12 cellular contexts compared by ENCODE assay signal in genomic region chr1:76866566-76866965, GRCh38. TPM values are rescaled to one million over a fixed set of nuclear protein-coding genes. Genes with fewer than 3 reads are reported as not detected.
DNase-seq lines count a peak whose midpoint lies in the region; ATAC-seq and TF ChIP-seq lines count a peak whose summit lies in the region.
"Had no signal": no experiment of that assay in that cellular context is flagged by ENCODE, and none has a peak within 500 bp of the region (broad histone marks: within the 10 kb centered on the region; RNA-seq: fewer than 3 reads in every experiment).

No MANE protein-coding gene starts in this region.

- peak overlapping the region; percentile 33 for H3K4me3 Mint-ChIP-seq in mesothelial cell of epicardium
- no peak overlapping the region for H3K4me3 Mint-ChIP-seq in T-helper 2 cell treated with Interferon-gamma antibody and Interleukin-4, amounts not matched to agents 5 μg/mL and 100 μg/mL, for 36 hours

- H3K9me3 Mint-ChIP-seq in mesothelial cell of epicardium = no peaks in the 10 kb centered on the region
- no peaks in the 10 kb centered on the region for H3K9me3 Mint-ChIP-seq in T-helper 2 cell treated with Interferon-gamma antibody and Interleukin-4, amounts not matched to agents 5 μg/mL and 100 μg/mL, for 36 hours
- H3K9me3 Mint-ChIP-seq: CD8-positive, alpha-beta T cell had no signal

- no peaks in the 10 kb centered on the region for H3K36me3 Mint-ChIP-seq in mesothelial cell of epicardium
- H3K36me3 Mint-ChIP-seq in T-helper 2 cell treated with Interferon-gamma antibody and Interleukin-4, amounts not matched to agents 5 μg/mL and 100 μg/mL, for 36 hours (ENCODE audit: low read depth) = no peaks in the 10 kb centered on the region
- H3K36me3 Mint-ChIP-seq: CD8-positive, alpha-beta T cell had no signal

- H3K27ac ChIP-seq in stomach = peak overlapping the region in 4 of 5 donors; percentile 63 to 84 (median 76)
- H3K27ac ChIP-seq: KMS-11 had no signal

- intact Hi-C loops in stomach (cut with DNase I; ENCODE audit: low total_unique reads) (no loop called here), cardiac septum (cut with DNase I) (no loop called here)

- no peak for TF ChIP-seq EP300 in stomach (IDR thresholded peaks at IDR 0.05)

- H3K36me3 ChIP-seq in stomach = no peaks in the 10 kb centered on the region
- H3K36me3 ChIP-seq: MG63, Peyer's patch had no signal

- DNase-seq in cardiac fibroblast (ENCODE audit: low read depth in 2 of 2) = peak; percentile 7 to 13
- no peak for DNase-seq in mesothelial cell of epicardium (ENCODE audit: low spot score in 2 of 2, unreplicated experiment in 2 of 2)
- no peak for DNase-seq in stomach
- DNase-seq in NCI-H2227 treated with DMSO at 0.1 percent for 48 hours (lab: John Stamatoyannopoulos, UW) = no peak
- DNase-seq in T-helper 2 cell treated with Interferon-gamma antibody and Interleukin-4, amounts not matched to agents 5 μg/mL and 100 μg/mL, for 36 hours (ENCODE audit: low spot score) = no peak
- no peak for DNase-seq in cardiac septum (ENCODE audit: low spot score)
- DNase-seq: CD8-positive, alpha-beta T cell; MG63; Peyer's patch had no signal

- H3K4me3 ChIP-seq in cardiac fibroblast (replicated peaks in 1 of 2; ENCODE audit: low read depth in 2 of 2, low read length in 2 of 2) (no peak overlapping the region), stomach (peak overlapping the region in 1 of 4 donors; percentile 51)

- H3K4me1 ChIP-seq in stomach = peaks cover 10 to 34% (median 20%) of the 10 kb centered on the region in 4 donors

- peaks cover 68% of the 10 kb centered on the region for H3K27me3 Mint-ChIP-seq in mesothelial cell of epicardium (ENCODE audit: low read depth)
- H3K27me3 Mint-ChIP-seq in T-helper 2 cell treated with Interferon-gamma antibody and Interleukin-4, amounts not matched to agents 5 μg/mL and 100 μg/mL, for 36 hours (ENCODE audit: low read depth) = peaks cover 68% of the 10 kb centered on the region

- H3K27ac Mint-ChIP-seq in mesothelial cell of epicardium = no peak overlapping the region
- H3K27ac Mint-ChIP-seq in T-helper 2 cell treated with Interferon-gamma antibody and Interleukin-4, amounts not matched to agents 5 μg/mL and 100 μg/mL, for 36 hours = no peak overlapping the region
- H3K27ac Mint-ChIP-seq: CD8-positive, alpha-beta T cell had no signal

- peaks cover 0 to 51% (median 22%) of the 10 kb centered on the region in 3 donors for H3K27me3 ChIP-seq in stomach

- no peak for ATAC-seq in SK-N-SH treated with all-trans-retinoic acid at 6 μM for 48 hours
- ATAC-seq in GM19324 (IDR thresholded peaks at IDR 0.05; ENCODE audit: low FRiP score, unreplicated experiment) = no peak
- ATAC-seq: CD8-positive, alpha-beta T cell had no signal

- no peaks in the 10 kb centered on the region for H3K9me3 ChIP-seq in stomach
- H3K9me3 ChIP-seq: MG63, Peyer's patch had no signal

- 76 to 86% (median 81%) methylated on average over 4 of the region's 4 CpGs for WGBS in stomach, 5 donors

- no peak for TF ChIP-seq POLR2A in stomach (IDR thresholded peaks at IDR 0.05)

- peaks cover 37% of the 10 kb centered on the region for H3K4me1 Mint-ChIP-seq in mesothelial cell of epicardium
- H3K4me1 Mint-ChIP-seq in T-helper 2 cell treated with Interferon-gamma antibody and Interleukin-4, amounts not matched to agents 5 μg/mL and 100 μg/mL, for 36 hours (ENCODE audit: low read depth) = peaks cover 1% of the 10 kb centered on the region

- TF ChIP-seq CTCF in cardiac fibroblast (IDR thresholded peaks at IDR 0.05; ENCODE audit: low read depth, low read length) (no peak), mesothelial cell of epicardium (IDR thresholded peaks at IDR 0.05; ENCODE audit: unreplicated experiment) (no peak), stomach (IDR thresholded peaks at IDR 0.05) (no peak)

TF ChIP-seq in SK-N-SH treated with all-trans-retinoic acid at 6 μM for 48 hours, 23 proteins besides CTCF, POLR2A, EP300 and RAD21:
- TF ChIP-seq ISL1 (CRISPR knock-in tag; IDR thresholded peaks at IDR 0.05) (peak; percentile 19; the same call in 1 of the 2 replicates), ZFP3 (CRISPR knock-in tag; IDR thresholded peaks at IDR 0.05) (no peak), ZNF565 (CRISPR knock-in tag; conservative IDR thresholded peaks at IDR 0.05; ENCODE audit: low read depth) (no peak), TOX (CRISPR knock-in tag; IDR thresholded peaks at IDR 0.05; ENCODE audit: borderline replicate concordance) (no peak), CSRNP3 (CRISPR knock-in tag; IDR thresholded peaks at IDR 0.05) (no peak), RARB (CRISPR knock-in tag; IDR thresholded peaks at IDR 0.05) (no peak), SNAI2 (CRISPR knock-in tag; IDR thresholded peaks at IDR 0.05) (no peak)

RNA-seq across cellular contexts. Expression of gene ST6GALNAC5, which starts 0.7 kb away (rescaled TPM):
- 16.7 to 18.6 TPM (median 16.8 TPM) in 3 replicates for total RNA-seq in mesothelial cell of epicardium
- 10 to 100 TPM in 2 of 5 donors, 1 to 10 TPM in 2, not detected in 1; 2.5 to 22.0 (median 12.2) TPM for total RNA-seq in stomach
- polyA plus RNA-seq in stomach = 1 to 10 TPM; 1.3 to 2.9 (median 1.8) TPM
- 1.9 TPM for total RNA-seq in cardiac septum
- total RNA-seq: CD8-positive, alpha-beta T cell had no signal

Comparison
In these comparisons a context has a peak if more than half of its experiments do, and no peak if none do; other contexts are left out.
1. DNase-seq: peak in cardiac fibroblast (2 of 2); none in mesothelial cell of epicardium (0 of 2), stomach (single experiment), NCI-H2227 treated with DMSO at 0.1 percent for 48 hours (single experiment), T-helper 2 cell treated with Interferon-gamma antibody and Interleukin-4, amounts not matched to agents 5 μg/mL and 100 μg/mL, for 36 hours (single experiment) and cardiac septum (single experiment).